ENCODE assay signal across 20 cellular contexts in genomic region chr1:22810378-22810777, GRCh38.
"Had no signal": no experiment of that assay in that cellular context is flagged by ENCODE, and none has a peak within 500 bp of the region (broad histone marks: within the 10 kb centered on the region; RNA-seq: fewer than 3 reads in every experiment).

No MANE protein-coding gene starts in this region.

- H3K36me3 Mint-ChIP-seq: naive B cell; stimulated activated naive B cell treated with anti-CD40 and anti-IgM and Interleukin-4, amounts not matched to agents 10 μg/mL and 1 μg/mL and 100 μg/mL, for 72 hours had no signal

- H3K27me3 ChIP-seq: left lung, neutrophil, transverse colon had no signal

- DNase-seq: effector memory CD4-positive, alpha-beta T cell; heart right ventricle; hypothalamus; left lung; mesendoderm; naive B cell; stimulated activated CD4-positive, alpha-beta T cell treated with anti-CD3 and anti-CD28 coated beads, Interleukin-15, amount 100 ng/mL, for 24 hours; stimulated activated CD4-positive, alpha-beta T cell treated with anti-CD3 and anti-CD28 coated beads, Interleukin-1b, Interleukin-23, amount 100 ng/mL, for 48 hours; stimulated activated CD4-positive, alpha-beta T cell treated with anti-CD3 and anti-CD28 coated beads, Interleukin-4, amount 100 ng/mL, for 24 hours; stimulated activated naive B cell treated with anti-CD40 and anti-IgM and Interleukin-4, amounts not matched to agents 10 μg/mL and 1 μg/mL and 100 μg/mL, for 72 hours; stimulated activated naive CD8-positive, alpha-beta T cell treated with anti-CD3 and anti-CD28 coated beads, Interleukin-15, amount 100 ng/mL, for 72 hours; transverse colon had no signal

- H3K4me3 Mint-ChIP-seq: naive B cell; nephron; stimulated activated naive B cell treated with anti-CD40 and anti-IgM and Interleukin-4, amounts not matched to agents 10 μg/mL and 1 μg/mL and 100 μg/mL, for 72 hours; stimulated activated naive CD8-positive, alpha-beta T cell treated with anti-CD3 and anti-CD28 coated beads, Interleukin-15, amount 100 ng/mL, for 72 hours had no signal

- H3K4me1 Mint-ChIP-seq: naive B cell had no signal

- H3K36me3 ChIP-seq: heart right ventricle, left lung, neutrophil, spleen, thoracic aorta, transverse colon had no signal

- H3K9me3 ChIP-seq: heart right ventricle, left lung, neutrophil, psoas muscle, spleen, thoracic aorta, transverse colon had no signal

- H3K9me3 Mint-ChIP-seq: naive B cell; nephron; stimulated activated naive B cell treated with anti-CD40 and anti-IgM and Interleukin-4, amounts not matched to agents 10 μg/mL and 1 μg/mL and 100 μg/mL, for 72 hours; stimulated activated naive CD8-positive, alpha-beta T cell treated with anti-CD3 and anti-CD28 coated beads, Interleukin-15, amount 100 ng/mL, for 72 hours had no signal

- H3K4me3 ChIP-seq: heart right ventricle, left lung, lung, psoas muscle, spleen, thoracic aorta, transverse colon had no signal

- H3K4me1 ChIP-seq: spleen had no signal

- H3K27ac ChIP-seq: heart right ventricle, left lung, neutrophil, psoas muscle, spleen had no signal

- H3K27ac Mint-ChIP-seq: naive B cell; stimulated activated naive B cell treated with anti-CD40 and anti-IgM and Interleukin-4, amounts not matched to agents 10 μg/mL and 1 μg/mL and 100 μg/mL, for 72 hours had no signal

- ATAC-seq: esophagus mucosa; heart right ventricle; left lung; psoas muscle; sciatic nerve; stimulated activated naive B cell treated with anti-CD40 and anti-IgM and Interleukin-4, amounts not matched to agents 10 μg/mL and 1 μg/mL and 100 μg/mL, for 72 hours; stimulated activated naive CD8-positive, alpha-beta T cell treated with anti-CD3 and anti-CD28 coated beads, Interleukin-15, amount 100 ng/mL, for 72 hours had no signal
